8 cellular contexts compared by ENCODE assay signal in genomic region chr20:45812157-45813005, GRCh38. TPM values are rescaled to one million over a fixed set of nuclear protein-coding genes. Genes with fewer than 3 reads are reported as not detected.
DNase-seq lines count a peak whose midpoint lies in the region; ATAC-seq and TF ChIP-seq lines count a peak whose summit lies in the region.

Gene UBE2C, plus strand, starts transcription at chr20:45812644. Its CDS starts 52 bp downstream, at chr20:45812696.

- no peaks in the 10 kb centered on the region for H3K27me3 ChIP-seq in IMR-90 (ENCODE audit: control insufficient read depth, insufficient read depth, low read length)

- 0% methylated on average over 35 of the region's 65 CpGs; no CpG with 5 or more reads in 1 of the 2 experiments for whole genome bisulfite sequencing in IMR-90 (ENCODE audit: extremely low coverage in 2 of 2, insufficient read length in 1 of 2), 2 experiments

- peaks cover 10% of the 10 kb centered on the region; the same call in 1 of the 2 replicates for H3K9me1 ChIP-seq in IMR-90 (ENCODE audit: insufficient read depth, low read length)

- H3K4me1 ChIP-seq in IMR-90 (ENCODE audit: control insufficient read depth, insufficient read depth, low read length): peaks cover 12% of the 10 kb centered on the region

- H3K36me3 ChIP-seq in IMR-90 (ENCODE audit: control insufficient read depth, insufficient read depth, low read length): peaks cover 23% of the 10 kb centered on the region

- H3K56ac ChIP-seq in IMR-90 (ENCODE audit: extremely low read depth, insufficient read depth, low read length): peak within 1 kb of the TSS; percentile 70

- dilution Hi-C loops in IMR-90 (cut with HindIII; ENCODE audit: low sequenced_read_pairs, unreplicated experiment): no loop called here

- H3K27ac ChIP-seq in IMR-90 (ENCODE audit: insufficient read depth, low read length): peak within 1 kb of the TSS; percentile 14; the same call in 1 of the 2 replicates

- DNase-seq in DMS 273 (lab: John Stamatoyannopoulos, UW; ENCODE audit: unreplicated experiment) (peak; percentile 100), IMR-90 (peak; percentile 100), OCI-M1 (lab: John Stamatoyannopoulos, UW) (peak; percentile 99), activated T-cell treated with anti-CD3 and anti-CD28 coated beads for 4 hours (peak; percentile 85), epithelial cell of proximal tubule (ENCODE audit: low read depth) (peak; percentile 96), mucosa of gallbladder (ENCODE audit: low spot score) (peak; percentile 99)
- peak; percentile 88 for DNase-seq in stimulated activated CD8-positive, alpha-beta memory T cell treated with anti-CD3 and anti-CD28 coated beads, Interleukin-4, amount 100 ng/mL, for 24 hours (ENCODE audit: low read depth)

- H2BK120ac ChIP-seq in IMR-90 (ENCODE audit: low read depth, low read length): no peak within 1 kb of the TSS

- H3K18ac ChIP-seq in IMR-90 (ENCODE audit: low read depth, low read length): no peak within 1 kb of the TSS

- peak within 1 kb of the TSS; percentile 84 for H3K9ac ChIP-seq in IMR-90 (ENCODE audit: low read depth, low read length)

- H3K4me3 ChIP-seq in IMR-90 (ENCODE audit: insufficient read depth, low read depth, low read length) (peak within 1 kb of the TSS; percentile 53), epithelial cell of proximal tubule (ENCODE audit: low read depth, low read length) (peak within 1 kb of the TSS; percentile 90)

- peaks cover 19 to 40% of the 10 kb centered on the region in 2 experiments for H3K79me1 ChIP-seq in IMR-90 (ENCODE audit: low read depth in 1 of 2, low read length in 2 of 2)

- ATAC-seq in GM21528 (IDR thresholded peaks at IDR 0.05; ENCODE audit: low FRiP score, unreplicated experiment) (peak; percentile 97), IMR-90 (ENCODE audit: low read depth) (peak; percentile 99)

- H4K8ac ChIP-seq in IMR-90 (ENCODE audit: low read depth in 2 of 2, low read length in 2 of 2): peak within 1 kb of the TSS; percentile 62 to 81; a peak in 3 of 4 replicates

- intact Hi-C loops in IMR-90 (cut with micrococcal nuclease): no loop called here

- H3K23ac ChIP-seq in IMR-90 (ENCODE audit: low read depth, low read length): peak within 1 kb of the TSS; percentile 77

- H3K4me2 ChIP-seq in IMR-90 (ENCODE audit: low read depth, low read length): peak within 1 kb of the TSS; percentile 94

- H2BK5ac ChIP-seq in IMR-90 (ENCODE audit: low read depth, low read length, poor library complexity, severe bottlenecking): peak within 1 kb of the TSS; percentile 22

- H2AFZ ChIP-seq in IMR-90 (replicated peaks; ENCODE audit: low read length, poor library complexity): peak within 1 kb of the TSS; percentile 83

- peak within 1 kb of the TSS; percentile 65 for H3K14ac ChIP-seq in IMR-90 (replicated peaks; ENCODE audit: low read depth, low read length)

- CTCF ChIA-PET in IMR-90 (lab: Yijun Ruan, JAX): interaction anchor here (1.4 kb wide), 1 partner anchor 13 kb away, joined by 3 read pairs; no protein-coding TSS in a partner anchor

- peaks cover 9% of the 10 kb centered on the region; the same call in 1 of the 2 replicates for H4K20me1 ChIP-seq in IMR-90 (ENCODE audit: insufficient read depth, low read length)

- TF ChIP-seq CTCF in IMR-90 (conservative IDR thresholded peaks at IDR 0.05; ENCODE audit: low read depth, low read length): no peak
- TF ChIP-seq CTCF in epithelial cell of proximal tubule (conservative IDR thresholded peaks at IDR 0.05; ENCODE audit: low read depth, low read length): no peak

- H2AK5ac ChIP-seq in IMR-90 (ENCODE audit: low read depth, low read length): peak within 1 kb of the TSS; percentile 37; the same call in 1 of the 2 replicates

- H3K4ac ChIP-seq in IMR-90 (ENCODE audit: low read depth, low read length): peak within 1 kb of the TSS; percentile 77

- no peak within 1 kb of the TSS for H4K5ac ChIP-seq in IMR-90 (ENCODE audit: low read depth, low read length)

- POLR2A ChIA-PET in IMR-90 (lab: Charles Lee; ENCODE audit: unreplicated experiment): no interaction called here

- no peak for TF ChIP-seq RAD21 in IMR-90 (IDR thresholded peaks at IDR 0.05; ENCODE audit: low read length)

- in situ Hi-C loops in IMR-90 (cut with MboI; ENCODE audit: low sequenced_read_pairs): no loop called here

- peak within 1 kb of the TSS; percentile 95 for H2AK9ac ChIP-seq in IMR-90 (replicated peaks; ENCODE audit: low read depth, low read length, poor library complexity)

- H2BK15ac ChIP-seq in IMR-90 (ENCODE audit: low read depth, low read length): no peak within 1 kb of the TSS

- TF ChIP-seq POLR2A in IMR-90 (IDR thresholded peaks at IDR 0.05; ENCODE audit: low read depth, low read length): peak; percentile 56; the same call in 1 of the 2 replicates

- no TSS peak for BruUV-seq in IMR-90 (replicated peaks; lab: Mats Ljungman, UMichigan)

- no peaks in the 10 kb centered on the region for H3K9me3 ChIP-seq in IMR-90 (ENCODE audit: control insufficient read depth, insufficient read depth, low read length)

- no peak within 1 kb of the TSS for H2BK20ac ChIP-seq in IMR-90 (ENCODE audit: low read depth, low read length)

- peak within 1 kb of the TSS; percentile 77 for H4K91ac ChIP-seq in IMR-90 (ENCODE audit: insufficient read depth, low read depth, low read length)

TF ChIP-seq in IMR-90, 13 proteins besides CTCF, POLR2A, EP300 and RAD21:
- TF ChIP-seq USF2 (IDR thresholded peaks at IDR 0.05; ENCODE audit: low read depth, low read length): peak; percentile 91
- no peak for TF ChIP-seq NFE2L2 (IDR thresholded peaks at IDR 0.05; ENCODE audit: low read depth, low read length)
- no peak for TF ChIP-seq ELK1 (IDR thresholded peaks at IDR 0.05; ENCODE audit: borderline replicate concordance, low read depth, low read length)
- no peak for TF ChIP-seq MAFK (IDR thresholded peaks at IDR 0.05; ENCODE audit: low read depth, low read length)
- peak; percentile 87; the same call in 1 of the 2 replicates for TF ChIP-seq FOS (IDR thresholded peaks at IDR 0.05; ENCODE audit: low read depth, low read length)
- TF ChIP-seq MAZ (IDR thresholded peaks at IDR 0.05; ENCODE audit: borderline replicate concordance, low read depth, low read length): peak; percentile 56; the same call in 1 of the 2 replicates
- peak; percentile 94 for TF ChIP-seq MXI1 (IDR thresholded peaks at IDR 0.05; ENCODE audit: borderline replicate concordance, low read depth, low read length)
- TF ChIP-seq BHLHE40 (IDR thresholded peaks at IDR 0.05; ENCODE audit: low read depth, low read length): no peak
- no peak for TF ChIP-seq SMC3 (IDR thresholded peaks at IDR 0.05; ENCODE audit: low read depth, low read length)

RNA-seq across cellular contexts. Expression of gene UBE2C, which starts in this region (rescaled TPM):
- total RNA-seq in IMR-90 (2012; rRNA removed): 43.4 and 43.6 TPM in 2 replicates
- 120 and 124 TPM in 2 replicates for polyA plus RNA-seq in IMR-90 (2012; rRNA removed)
- 90.8 and 151 TPM in 2 replicates for polyA plus RNA-seq in IMR-90 (2012; cell fraction: cytosol; rRNA removed)
- polyA plus RNA-seq in IMR-90 (2012; cell fraction: nucleus; rRNA removed; ENCODE audit: low replicate concordance): 24.4 and 32.9 TPM in 2 replicates
- total RNA-seq in epithelial cell of proximal tubule: 345 and 447 TPM in 2 replicates
- 2.9 TPM for total RNA-seq in mucosa of gallbladder

Comparison
In these comparisons a context has a peak if more than half of its experiments do, and no peak if none do; other contexts are left out.
1. Peak in every context shown above with its lines: DNase-seq, ATAC-seq, H3K4me3 ChIP-seq and H3K27ac ChIP-seq.
2. RNA of gene UBE2C (total RNA-seq): 345 to 447 TPM in epithelial cell of proximal tubule and 43.4 to 43.6 TPM in IMR-90; 2.9 TPM in mucosa of gallbladder (single experiment); every median in the first group is over 10 times any median in the second.